Comparison of ENCODE assay signal across 18 cellular contexts in genomic region chr20:17645546-17646208, GRCh38. TPM values are rescaled to one million over a fixed set of nuclear protein-coding genes. Genes with fewer than 3 reads are reported as not detected.
DNase-seq lines count a peak whose midpoint lies in the region; ATAC-seq and TF ChIP-seq lines count a peak whose summit lies in the region.
"Had no signal": no experiment of that assay in that cellular context is flagged by ENCODE, and none has a peak within 500 bp of the region (broad histone marks: within the 10 kb centered on the region; RNA-seq: fewer than 3 reads in every experiment).

No MANE protein-coding gene starts in this region.

- no peak for TF ChIP-seq POLR2A in testis (IDR thresholded peaks at IDR 0.05)

- no peaks in the 10 kb centered on the region for H3K27me3 Mint-ChIP-seq in nephron progenitor cell (ENCODE audit: low read depth, poor library complexity)
- no peaks in the 10 kb centered on the region for H3K27me3 Mint-ChIP-seq in activated T-helper 1 cell treated with anti-CD3 and anti-CD28 coated beads, Interleukin-12 subunit alpha, Interleukin-12 subunit beta, Interleukin-2, Interleukin-4 antibody, amounts not matched to agents 30 ng/mL and 10 ng/mL and 1 ng/mL, durations not matched to agents 14 hours and 24 hours and 36 hours (ENCODE audit: insufficient read depth)

- intact Hi-C loops in aorta (cut with DNase I): no loop called here
- intact Hi-C loops in activated T-helper 1 cell treated with anti-CD3 and anti-CD28 coated beads, Interleukin-12 subunit alpha, Interleukin-12 subunit beta, Interleukin-2, Interleukin-4 antibody, amounts not matched to agents 30 ng/mL and 10 ng/mL and 1 ng/mL, durations not matched to agents 14 hours and 24 hours and 36 hours (cut with micrococcal nuclease): no loop called here
- intact Hi-C loops in testis (cut with DNase I; ENCODE audit: low total_unique reads): no loop called here

- H3K4me3 ChIP-seq in fibroblast of mammary gland (ENCODE audit: control insufficient read depth, low read depth, low read length) (no peak overlapping the region), aorta (ENCODE audit: low read length in 2 of 2) (no peak overlapping the region), testis (no peak overlapping the region)
- H3K4me3 ChIP-seq: MG63 had no signal

- H3K27ac ChIP-seq in aorta (ENCODE audit: low read depth in 1 of 2, low read length in 2 of 2) (no peak overlapping the region), testis (no peak overlapping the region)

- TF ChIP-seq CTCF in fibroblast of mammary gland (conservative IDR thresholded peaks at IDR 0.05; ENCODE audit: control insufficient read depth, insufficient read depth, low read depth, low read length) (no peak), nephron progenitor cell (IDR thresholded peaks at IDR 0.05) (no peak), testis (IDR thresholded peaks at IDR 0.05) (no peak), GM20000 (IDR thresholded peaks at IDR 0.05; ENCODE audit: extremely low read depth, missing control alignments) (no peak)

- peak overlapping the region; percentile 81 for H3K27ac Mint-ChIP-seq in nephron progenitor cell
- H3K27ac Mint-ChIP-seq in activated T-helper 1 cell treated with anti-CD3 and anti-CD28 coated beads, Interleukin-12 subunit alpha, Interleukin-12 subunit beta, Interleukin-2, Interleukin-4 antibody, amounts not matched to agents 30 ng/mL and 10 ng/mL and 1 ng/mL, durations not matched to agents 14 hours and 24 hours and 36 hours: no peak overlapping the region

- ATAC-seq in aorta (ENCODE audit: low FRiP score): no peak

- no peaks in the 10 kb centered on the region for H3K9me3 ChIP-seq in aorta (ENCODE audit: control insufficient read depth, low read length)
- H3K9me3 ChIP-seq in testis: no peaks in the 10 kb centered on the region
- H3K9me3 ChIP-seq: MG63 had no signal

- H3K4me3 Mint-ChIP-seq in nephron progenitor cell: no peak overlapping the region
- H3K4me3 Mint-ChIP-seq in activated T-helper 1 cell treated with anti-CD3 and anti-CD28 coated beads, Interleukin-12 subunit alpha, Interleukin-12 subunit beta, Interleukin-2, Interleukin-4 antibody, amounts not matched to agents 30 ng/mL and 10 ng/mL and 1 ng/mL, durations not matched to agents 14 hours and 24 hours and 36 hours: no peak overlapping the region

- no peaks in the 10 kb centered on the region for H3K36me3 Mint-ChIP-seq in nephron progenitor cell (ENCODE audit: low read depth)
- H3K36me3 Mint-ChIP-seq in activated T-helper 1 cell treated with anti-CD3 and anti-CD28 coated beads, Interleukin-12 subunit alpha, Interleukin-12 subunit beta, Interleukin-2, Interleukin-4 antibody, amounts not matched to agents 30 ng/mL and 10 ng/mL and 1 ng/mL, durations not matched to agents 14 hours and 24 hours and 36 hours (ENCODE audit: low read depth): peaks cover 2% of the 10 kb centered on the region

- H3K4me1 Mint-ChIP-seq in nephron progenitor cell: peaks cover 81% of the 10 kb centered on the region
- H3K4me1 Mint-ChIP-seq in activated T-helper 1 cell treated with anti-CD3 and anti-CD28 coated beads, Interleukin-12 subunit alpha, Interleukin-12 subunit beta, Interleukin-2, Interleukin-4 antibody, amounts not matched to agents 30 ng/mL and 10 ng/mL and 1 ng/mL, durations not matched to agents 14 hours and 24 hours and 36 hours (ENCODE audit: low read depth): no peaks in the 10 kb centered on the region

- H3K36me3 ChIP-seq in aorta (ENCODE audit: control insufficient read depth in 1 of 2, insufficient read depth in 2 of 2, low read length in 1 of 2) (peaks cover 0 to 2% of the 10 kb centered on the region in 2 donors), testis (ENCODE audit: low read depth, missing control alignments) (no peaks in the 10 kb centered on the region)

- peak; percentile 56 for DNase-seq in activated effector memory CD4-positive, alpha-beta T cell treated with anti-CD3 and anti-CD28 coated beads, Interleukin-2, amount 50 U/mL, for 16 hours
- DNase-seq in activated effector memory CD4-positive, alpha-beta T cell treated with Interleukin-2 at 50 U/mL for 16 hours: no peak
- DNase-seq in fibroblast of mammary gland (ENCODE audit: low read depth): peak; percentile 39
- DNase-seq in nephron progenitor cell: no peak
- DNase-seq in aorta: peak; percentile 22 to 49
- DNase-seq in activated T-helper 1 cell treated with anti-CD3 and anti-CD28 coated beads, Interleukin-12 subunit alpha, Interleukin-12 subunit beta, Interleukin-2, Interleukin-4 antibody, amounts not matched to agents 30 ng/mL and 10 ng/mL and 1 ng/mL, durations not matched to agents 14 hours and 24 hours and 36 hours (ENCODE audit: low spot score): no peak
- no peak for DNase-seq in testis
- DNase-seq in GM20000 (ENCODE audit: low spot score): no peak
- DNase-seq: activated naive CD4-positive, alpha-beta T cell treated with Interleukin-2 at 50 U/mL for 16 hours; GF-D8; MG63; stimulated activated CD4-positive, alpha-beta T cell treated with anti-CD3 and anti-CD28 coated beads, Interleukin-2, amount 100 ng/mL, for 48 hours had no signal

- H3K4me1 ChIP-seq in aorta (ENCODE audit: control insufficient read depth in 1 of 2, insufficient read depth in 2 of 2, low read length in 2 of 2): no peaks in the 10 kb centered on the region
- H3K4me1 ChIP-seq in testis: peaks cover 34% of the 10 kb centered on the region

- 91% methylated on average over 10 of the region's 10 CpGs for WGBS in aorta, 2 donors
- 75 to 88% methylated on average over 9 to 10 of the region's 10 CpGs for WGBS in testis, 2 donors

- H3K9me3 Mint-ChIP-seq in nephron progenitor cell: no peaks in the 10 kb centered on the region
- H3K9me3 Mint-ChIP-seq in activated T-helper 1 cell treated with anti-CD3 and anti-CD28 coated beads, Interleukin-12 subunit alpha, Interleukin-12 subunit beta, Interleukin-2, Interleukin-4 antibody, amounts not matched to agents 30 ng/mL and 10 ng/mL and 1 ng/mL, durations not matched to agents 14 hours and 24 hours and 36 hours: no peaks in the 10 kb centered on the region

- H3K27me3 ChIP-seq in aorta (ENCODE audit: control insufficient read depth in 1 of 2, insufficient read depth in 2 of 2, low read length in 1 of 2) (no peaks in the 10 kb centered on the region), testis (no peaks in the 10 kb centered on the region)
- H3K27me3 ChIP-seq: MG63 had no signal

RNA-seq across cellular contexts. Expression of gene RRBP1, which starts 36.4 kb away (rescaled TPM):
- 100 to 1,000 TPM; 165 to 178 TPM for total RNA-seq in aorta
- polyA plus RNA-seq in aorta: 10 to 100 TPM; 19.3 to 78.6 TPM
- total RNA-seq in activated T-helper 1 cell treated with anti-CD3 and anti-CD28 coated beads, Interleukin-12 subunit alpha, Interleukin-12 subunit beta, Interleukin-2, Interleukin-4 antibody, amounts not matched to agents 30 ng/mL and 10 ng/mL and 1 ng/mL, durations not matched to agents 14 hours and 24 hours and 36 hours: 54.8 and 56.0 TPM in 2 replicates
- 100 to 1,000 TPM; 144 to 146 TPM for total RNA-seq in testis
- 93.8 TPM for polyA plus RNA-seq in testis (ENCODE audit: insufficient read depth, low read depth, low replicate concordance)

RNA-seq across cellular contexts. Expression of gene BANF2, which starts 54.1 kb away (rescaled TPM):
- total RNA-seq in aorta: not detected
- polyA plus RNA-seq in aorta: not detected
- not detected in 2 replicates for total RNA-seq in activated T-helper 1 cell treated with anti-CD3 and anti-CD28 coated beads, Interleukin-12 subunit alpha, Interleukin-12 subunit beta, Interleukin-2, Interleukin-4 antibody, amounts not matched to agents 30 ng/mL and 10 ng/mL and 1 ng/mL, durations not matched to agents 14 hours and 24 hours and 36 hours
- total RNA-seq in testis: 10 to 100 TPM; 29.5 to 60.2 TPM
- 133 TPM for polyA plus RNA-seq in testis (ENCODE audit: insufficient read depth, low read depth, low replicate concordance)
- total RNA-seq: bronchial epithelial cell, glomerular endothelial cell, HT-29, kidney epithelial cell, renal cortical epithelial cell, ureter had no signal

Comparison
In these comparisons a context has a peak if more than half of its experiments do, and no peak if none do; other contexts are left out.
1. DNase-seq: peak in activated effector memory CD4-positive, alpha-beta T cell treated with anti-CD3 and anti-CD28 coated beads, Interleukin-2, amount 50 U/mL, for 16 hours (single experiment), fibroblast of mammary gland (single experiment) and aorta (2 of 2); none in activated effector memory CD4-positive, alpha-beta T cell treated with Interleukin-2 at 50 U/mL for 16 hours (single experiment), nephron progenitor cell (single experiment), activated T-helper 1 cell treated with anti-CD3 and anti-CD28 coated beads, Interleukin-12 subunit alpha, Interleukin-12 subunit beta, Interleukin-2, Interleukin-4 antibody, amounts not matched to agents 30 ng/mL and 10 ng/mL and 1 ng/mL, durations not matched to agents 14 hours and 24 hours and 36 hours (single experiment), testis (single experiment) and GM20000 (single experiment).
2. RNA of gene BANF2, which starts 54.1 kb away (total RNA-seq): 29.5 to 60.2 TPM in testis; not detected in aorta and not detected in activated T-helper 1 cell treated with anti-CD3 and anti-CD28 coated beads, Interleukin-12 subunit alpha, Interleukin-12 subunit beta, Interleukin-2, Interleukin-4 antibody, amounts not matched to agents 30 ng/mL and 10 ng/mL and 1 ng/mL, durations not matched to agents 14 hours and 24 hours and 36 hours; every median in the first group is over 10 times any median in the second.